In genomic region chr2:238203973-238204683, GRCh38 we compare ENCODE assay signal across 1 cellular context.
A peak's percentile ranks its signal among the peaks of the same experiment; 100 is the strongest.
TF ChIP-seq lines count a peak whose summit lies in the region.

No MANE protein-coding gene starts in this region.

TF ChIP-seq in K562, 482 proteins besides CTCF, POLR2A, EP300 and RAD21 (continues in another document):
- TF ChIP-seq L3MBTL2 (IDR thresholded peaks at IDR 0.05) (0 out of 2 replicates have a peak, but pooled peaks have one; percentile 3), LEF1 (IDR thresholded peaks at IDR 0.05) (peak; percentile 56; the same call in 1 of the 2 replicates), CCAR2 (IDR thresholded peaks at IDR 0.05; ENCODE audit: low read depth, low read length) (no peak), NR2C1 (IDR thresholded peaks at IDR 0.05) (no peak), NR2C1 (tag; IDR thresholded peaks at IDR 0.05) (0 out of 2 replicates have a peak, but pooled peaks have one; percentile 6), ASH1L (IDR thresholded peaks at IDR 0.05; ENCODE audit: borderline replicate concordance, low read depth, partially characterized antibody) (no peak), TAL1 (IDR thresholded peaks at IDR 0.05) (peak; percentile 59), CC2D1A (IDR thresholded peaks at IDR 0.05) (peak; percentile 27; the same call in 1 of the 2 replicates), ZMIZ1 (IDR thresholded peaks at IDR 0.05; ENCODE audit: low read depth in 2 of 2, low read length in 2 of 2) (no peak), DPF2 (IDR thresholded peaks at IDR 0.05) (peak; percentile 59), ZNF197 (CRISPR knock-in tag; IDR thresholded peaks at IDR 0.05; ENCODE audit: low read depth) (no peak), USF1 (CRISPR knock-in tag; IDR thresholded peaks at IDR 0.05) (no peak), IRF1 (CRISPR knock-in tag; IDR thresholded peaks at IDR 0.05; ENCODE audit: borderline replicate concordance) (no peak), RNF2 (IDR thresholded peaks at IDR 0.05) (0 out of 2 replicates have a peak, but pooled peaks have one; percentile 31), FOSL1 (tag; conservative IDR thresholded peaks at IDR 0.05) (0 out of 2 replicates have a peak, but pooled peaks have one; percentile 11), ZNF79 (CRISPR knock-in tag; IDR thresholded peaks at IDR 0.05; ENCODE audit: low read depth) (peak; percentile 71), SMARCE1 (IDR thresholded peaks at IDR 0.05) (peak; percentile 79; the same call in 1 of the 2 replicates), TCF3 (CRISPR knock-in tag; IDR thresholded peaks at IDR 0.05) (peak; percentile 62), SMAD4 (CRISPR knock-in tag; conservative IDR thresholded peaks at IDR 0.05) (peak; percentile 95), ZNF695 (CRISPR knock-in tag; IDR thresholded peaks at IDR 0.05) (no peak), CREBBP (IDR thresholded peaks at IDR 0.05; ENCODE audit: low read depth, low read length) (no peak), NFIC (IDR thresholded peaks at IDR 0.05) (0 out of 2 replicates have a peak, but pooled peaks have one; percentile 1), SNAPC5 (CRISPR knock-in tag; IDR thresholded peaks at IDR 0.05) (no peak), SMARCA4 (IDR thresholded peaks at IDR 0.05) (peak; percentile 70), SETDB1 (IDR thresholded peaks at IDR 0.05; ENCODE audit: low read length) (no peak), TEAD4 (IDR thresholded peaks at IDR 0.05; ENCODE audit: low read length) (peak; percentile 67), TEAD4 (CRISPR knock-in tag; IDR thresholded peaks at IDR 0.05; ENCODE audit: borderline replicate concordance) (no peak), MITF (IDR thresholded peaks at IDR 0.05) (no peak), KLF13 (tag; IDR thresholded peaks at IDR 0.05; ENCODE audit: borderline replicate concordance, low read depth) (peak; percentile 52; the same call in 1 of the 2 replicates), TAF1 (IDR thresholded peaks at IDR 0.05; ENCODE audit: control insufficient read depth, extremely low read depth, insufficient read depth, low read length, severe bottlenecking) (peak; percentile 4), LCOR (CRISPR knock-in tag; IDR thresholded peaks at IDR 0.05) (no peak), ZNF655 (CRISPR knock-in tag; IDR thresholded peaks at IDR 0.05) (no peak), BCOR (IDR thresholded peaks at IDR 0.05) (0 out of 2 replicates have a peak, but pooled peaks have one; percentile 31), TEAD1 (CRISPR knock-in tag; IDR thresholded peaks at IDR 0.05) (0 out of 4 replicates have a peak, but pooled peaks of 1 of the 2 experiments have one; percentile 29), CREM (IDR thresholded peaks at IDR 0.05; ENCODE audit: low read depth) (0 out of 2 replicates have a peak, but pooled peaks have one; percentile 16), TEAD2 (tag; IDR thresholded peaks at IDR 0.05) (no peak), TARDBP (IDR thresholded peaks at IDR 0.05) (peak; percentile 66; the same call in 1 of the 2 replicates), RBFOX2 (IDR thresholded peaks at IDR 0.05; ENCODE audit: low read depth, low read length) (no peak), ZEB2 (IDR thresholded peaks at IDR 0.05) (0 out of 2 replicates have a peak, but pooled peaks have one; percentile 18), MCM5 (IDR thresholded peaks at IDR 0.05; ENCODE audit: low read depth) (no peak), KAT8 (IDR thresholded peaks at IDR 0.05; ENCODE audit: low read depth) (no peak), TRIM24 (IDR thresholded peaks at IDR 0.05) (peak; percentile 16 to 29; a peak in 2 of 4 replicates), ZC3H4 (CRISPR knock-in tag; IDR thresholded peaks at IDR 0.05; ENCODE audit: borderline replicate concordance) (no peak), MCM2 (IDR thresholded peaks at IDR 0.05; ENCODE audit: low read depth) (no peak), ZBTB2 (IDR thresholded peaks at IDR 0.05) (no peak), E2F3 (CRISPR knock-in tag; IDR thresholded peaks at IDR 0.05) (no peak; the same call in 1 of the 2 replicates), ZNF212 (CRISPR knock-in tag; IDR thresholded peaks at IDR 0.05) (no peak), ZNF644 (tag; IDR thresholded peaks at IDR 0.05; ENCODE audit: low read depth) (no peak), MTA2 (IDR thresholded peaks at IDR 0.05; ENCODE audit: low read depth) (0 out of 2 replicates have a peak, but pooled peaks have one; percentile 22), CBFA2T3 (IDR thresholded peaks at IDR 0.05) (peak; percentile 51), ZNF133 (CRISPR knock-in tag; IDR thresholded peaks at IDR 0.05) (no peak), ZNF384 (IDR thresholded peaks at IDR 0.05; ENCODE audit: low read depth, low read length) (peak; percentile 59; the same call in 1 of the 2 replicates), SAFB (IDR thresholded peaks at IDR 0.05; ENCODE audit: borderline replicate concordance, low read depth, low read length) (no peak), ARID1B (IDR thresholded peaks at IDR 0.05) (peak; percentile 70), CREB1 (IDR thresholded peaks at IDR 0.05) (no peak), CREB1 (CRISPR knock-in tag; IDR thresholded peaks at IDR 0.05) (no peak), BRCA1 (IDR thresholded peaks at IDR 0.05) (no peak), BRCA1 (CRISPR knock-in tag; IDR thresholded peaks at IDR 0.05) (no peak), HEY1 (CRISPR knock-in tag; IDR thresholded peaks at IDR 0.05; ENCODE audit: borderline replicate concordance) (no peak), CEBPB (tag; IDR thresholded peaks at IDR 0.05) (no peak), SPI1 (IDR thresholded peaks at IDR 0.05; ENCODE audit: borderline replicate concordance, low read depth, low read length) (peak; percentile 48; the same call in 1 of the 2 replicates), ZNF444 (CRISPR knock-in tag; IDR thresholded peaks at IDR 0.05) (no peak), SMARCC2 (IDR thresholded peaks at IDR 0.05; ENCODE audit: low read depth) (0 out of 2 replicates have a peak, but pooled peaks have one; percentile 34), NCOR1 (IDR thresholded peaks at IDR 0.05) (peak; percentile 39; the same call in 1 of the 2 replicates), U2AF1 (optimal IDR thresholded peaks at IDR 0.05; ENCODE audit: low read depth, low read length) (no peak), SRSF3 (IDR thresholded peaks at IDR 0.05; ENCODE audit: insufficient read depth, low read length) (no peak), MAFK (IDR thresholded peaks at IDR 0.05; ENCODE audit: low read length) (no peak)
- TF ChIP-seq, protein P1, sequence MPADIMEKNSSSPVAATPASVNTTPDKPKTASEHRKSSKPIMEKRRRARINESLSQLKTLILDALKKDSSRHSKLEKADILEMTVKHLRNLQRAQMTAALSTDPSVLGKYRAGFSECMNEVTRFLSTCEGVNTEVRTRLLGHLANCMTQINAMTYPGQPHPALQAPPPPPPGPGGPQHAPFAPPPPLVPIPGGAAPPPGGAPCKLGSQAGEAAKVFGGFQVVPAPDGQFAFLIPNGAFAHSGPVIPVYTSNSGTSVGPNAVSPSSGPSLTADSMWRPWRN (IDR thresholded peaks at IDR 0.05; ENCODE audit: low read depth), result peak; percentile 63; the same call in 1 of the 2 replicates
- TF ChIP-seq, protein P2, sequence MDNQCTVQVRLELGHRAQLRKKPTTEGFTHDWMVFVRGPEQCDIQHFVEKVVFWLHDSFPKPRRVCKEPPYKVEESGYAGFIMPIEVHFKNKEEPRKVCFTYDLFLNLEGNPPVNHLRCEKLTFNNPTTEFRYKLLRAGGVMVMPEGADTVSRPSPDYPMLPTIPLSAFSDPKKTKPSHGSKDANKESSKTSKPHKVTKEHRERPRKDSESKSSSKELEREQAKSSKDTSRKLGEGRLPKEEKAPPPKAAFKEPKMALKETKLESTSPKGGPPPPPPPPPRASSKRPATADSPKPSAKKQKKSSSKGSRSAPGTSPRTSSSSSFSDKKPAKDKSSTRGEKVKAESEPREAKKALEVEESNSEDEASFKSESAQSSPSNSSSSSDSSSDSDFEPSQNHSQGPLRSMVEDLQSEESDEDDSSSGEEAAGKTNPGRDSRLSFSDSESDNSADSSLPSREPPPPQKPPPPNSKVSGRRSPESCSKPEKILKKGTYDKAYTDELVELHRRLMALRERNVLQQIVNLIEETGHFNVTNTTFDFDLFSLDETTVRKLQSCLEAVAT (IDR thresholded peaks at IDR 0.05), result peak in 1 of 2 experiments; percentile 76; a peak in 1 of 4 replicates
- TF ChIP-seq, protein P3, sequence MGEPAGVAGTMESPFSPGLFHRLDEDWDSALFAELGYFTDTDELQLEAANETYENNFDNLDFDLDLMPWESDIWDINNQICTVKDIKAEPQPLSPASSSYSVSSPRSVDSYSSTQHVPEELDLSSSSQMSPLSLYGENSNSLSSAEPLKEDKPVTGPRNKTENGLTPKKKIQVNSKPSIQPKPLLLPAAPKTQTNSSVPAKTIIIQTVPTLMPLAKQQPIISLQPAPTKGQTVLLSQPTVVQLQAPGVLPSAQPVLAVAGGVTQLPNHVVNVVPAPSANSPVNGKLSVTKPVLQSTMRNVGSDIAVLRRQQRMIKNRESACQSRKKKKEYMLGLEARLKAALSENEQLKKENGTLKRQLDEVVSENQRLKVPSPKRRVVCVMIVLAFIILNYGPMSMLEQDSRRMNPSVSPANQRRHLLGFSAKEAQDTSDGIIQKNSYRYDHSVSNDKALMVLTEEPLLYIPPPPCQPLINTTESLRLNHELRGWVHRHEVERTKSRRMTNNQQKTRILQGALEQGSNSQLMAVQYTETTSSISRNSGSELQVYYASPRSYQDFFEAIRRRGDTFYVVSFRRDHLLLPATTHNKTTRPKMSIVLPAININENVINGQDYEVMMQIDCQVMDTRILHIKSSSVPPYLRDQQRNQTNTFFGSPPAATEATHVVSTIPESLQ (CRISPR knock-in tag; IDR thresholded peaks at IDR 0.05), result no peak
